In genomic region chr17:31378638-31379037, GRCh38 we compare ENCODE assay signal across 1 cellular context.
TF ChIP-seq lines count a peak whose summit lies in the region.

No MANE protein-coding gene starts in this region.

TF ChIP-seq in GM23338, 12 proteins besides CTCF, POLR2A, EP300 and RAD21 (continued from another document):
- TF ChIP-seq ETS1 (IDR thresholded peaks at IDR 0.05) (no peak), POLR2AphosphoS5 (IDR thresholded peaks at IDR 0.05; ENCODE audit: low read depth) (no peak), ZNF331 (CRISPR knock-in tag; IDR thresholded peaks at IDR 0.05; ENCODE audit: low read depth) (no peak), NANOG (IDR thresholded peaks at IDR 0.05; ENCODE audit: borderline replicate concordance) (no peak), CREB1 (CRISPR knock-in tag; IDR thresholded peaks at IDR 0.05; ENCODE audit: low read depth) (no peak), STAT1 (IDR thresholded peaks at IDR 0.05; ENCODE audit: unreplicated experiment) (no peak)
